ENCODE assay signal across 8 cellular contexts in the genomic region with DNA sequence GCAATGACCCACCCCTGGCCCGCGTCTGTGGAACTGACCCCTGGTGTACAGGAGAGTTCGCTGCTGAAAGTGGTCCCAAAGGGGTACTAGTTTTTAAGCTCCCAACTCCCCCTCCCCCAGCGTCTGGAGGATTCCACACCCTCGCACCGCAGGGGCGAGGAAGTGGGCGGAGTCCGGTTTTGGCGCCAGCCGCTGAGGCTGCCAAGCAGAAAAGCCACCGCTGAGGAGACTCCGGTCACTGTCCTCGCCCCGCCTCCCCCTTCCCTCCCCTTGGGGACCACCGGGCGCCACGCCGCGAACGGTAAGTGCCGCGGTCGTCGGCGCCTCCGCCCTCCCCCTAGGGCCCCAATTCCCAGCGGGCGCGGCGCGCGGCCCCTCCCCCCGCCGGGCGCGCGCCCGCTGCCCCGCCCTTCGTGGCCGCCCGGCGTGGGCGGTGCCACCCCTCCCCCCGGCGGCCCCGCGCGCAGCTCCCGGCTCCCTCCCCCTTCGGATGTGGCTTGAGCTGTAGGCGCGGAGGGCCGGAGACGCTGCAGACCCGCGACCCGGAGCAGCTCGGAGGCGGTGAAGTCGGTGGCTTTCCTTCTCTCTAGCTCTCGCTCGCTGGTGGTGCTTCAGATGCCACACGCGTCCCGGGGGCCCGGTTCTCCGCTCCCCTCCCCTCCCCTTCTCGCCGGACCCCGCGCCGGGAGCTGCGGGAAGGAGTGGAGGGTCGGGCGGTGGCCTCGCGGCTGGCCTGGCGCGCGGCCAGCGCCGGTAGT. TPM values are rescaled to one million over a fixed set of nuclear protein-coding genes. Genes with fewer than 3 reads are reported as not detected.
DNase-seq lines count a peak whose midpoint lies in the region; ATAC-seq, FAIRE-seq and TF ChIP-seq lines count a peak whose summit lies in the region.

A gene (plus strand): TSS at position 485 of the 758 bp plus-strand sequence. CDS start 1,254 bp downstream, outside the sequence.

- H3K9ac ChIP-seq in kidney (ENCODE audit: low read length in 2 of 2): peak within 1 kb of the TSS; percentile 99 to 100

- intact Hi-C loops in kidney (cut with DNase I): no loop called here

- DNase-seq in AG10803 (ENCODE audit: low read depth) (peak; percentile 73), NCI-H460 (ENCODE audit: extremely low read depth, low read depth) (peak; percentile 88), cerebellum (ENCODE audit: low spot score) (peak; percentile 88), kidney (peak; percentile 98)
- peak; percentile 87 for DNase-seq in activated CD4-positive, CD25-positive, alpha-beta regulatory T cell treated with anti-CD3 and anti-CD28 coated beads, Interleukin-2, amount 50 U/mL, for 72 hours
- DNase-seq in stimulated activated CD4-positive, alpha-beta T cell treated with anti-CD3 and anti-CD28 coated beads, Interleukin-15, amount 100 ng/mL, for 24 hours: peak; percentile 97

- peak within 1 kb of the TSS; percentile 95 for H3K4me3 ChIP-seq in AG10803 (ENCODE audit: low read length)
- peak within 1 kb of the TSS; percentile 85 to 87 for H3K4me3 ChIP-seq in kidney (ENCODE audit: low read length in 2 of 2)

- H3K4me1 ChIP-seq in kidney (ENCODE audit: control insufficient read depth in 1 of 2, insufficient read depth in 1 of 2, low read depth in 1 of 2, low read length in 2 of 2): peaks cover 5 to 11% of the 10 kb centered on the region in 2 donors

- H3K9me3 ChIP-seq in kidney (ENCODE audit: control insufficient read depth in 1 of 2, low read length in 2 of 2): no peaks in the 10 kb centered on the region

- no peak for FAIRE-seq in kidney (lab: Jason Lieb, UNC)

- TF ChIP-seq CTCF in AG10803 (conservative IDR thresholded peaks at IDR 0.05; ENCODE audit: low read length) (no peak; the same call in 1 of the 2 replicates), kidney (IDR thresholded peaks at IDR 0.05; ENCODE audit: borderline replicate concordance, extremely low read depth, insufficient read depth) (no peak)

- peaks cover 7 to 20% of the 10 kb centered on the region in 2 donors for H3K36me3 ChIP-seq in kidney (ENCODE audit: control insufficient read depth in 1 of 2, insufficient read depth in 2 of 2, low read length in 2 of 2)

- ATAC-seq in GM19043 (IDR thresholded peaks at IDR 0.05; ENCODE audit: low read depth, unreplicated experiment): peak; percentile 33
- peak; percentile 37 for ATAC-seq in HG03342 (IDR thresholded peaks at IDR 0.05; ENCODE audit: unreplicated experiment)

- H3K27ac ChIP-seq in kidney (ENCODE audit: low read depth in 2 of 2, low read length in 2 of 2): peak within 1 kb of the TSS; percentile 99 to 100

RNA-seq across cellular contexts. Expression of the gene that starts here (rescaled TPM):
- total RNA-seq in NCI-H460 (2014; rRNA removed; shearing (Covaris generic)): 227 and 252 TPM in 2 replicates
- 292 and 319 TPM in 2 replicates for polyA plus RNA-seq in NCI-H460 (2014; cell fraction: nucleus; rRNA removed)
- total RNA-seq in cerebellum (122 TPM), kidney (120 TPM)
- polyA plus RNA-seq in kidney (ENCODE audit: insufficient read depth, low read depth, low replicate concordance): 92.4 TPM

Comparison
In these comparisons a context has a peak if more than half of its experiments do, and no peak if none do; other contexts are left out.
1. Peak in every context shown above with its lines: DNase-seq, ATAC-seq, H3K4me3 ChIP-seq and H3K27ac ChIP-seq.